Comparison of ENCODE assay signal across 9 cellular contexts in genomic region chr2:12504443-12504842, GRCh38.
DNase-seq lines count a peak whose midpoint lies in the region; ATAC-seq and TF ChIP-seq lines count a peak whose summit lies in the region.
"Had no signal": no experiment of that assay in that cellular context is flagged by ENCODE, and none has a peak within 500 bp of the region (broad histone marks: within the 10 kb centered on the region; RNA-seq: fewer than 3 reads in every experiment).

No MANE protein-coding gene starts in this region.

- H2AFZ ChIP-seq in KMS-11 (ENCODE audit: low read depth) (no peak overlapping the region), hepatocyte (no peak overlapping the region)

- peak; percentile 34 for ATAC-seq in GM21515 (IDR thresholded peaks at IDR 0.05; ENCODE audit: unreplicated experiment)

- H3K4me3 ChIP-seq in KMS-11 (IDR thresholded peaks at IDR 0.05; ENCODE audit: insufficient read depth, low read depth, low read length) (no peak overlapping the region), coronary artery (no peak overlapping the region), hepatocyte (no peak overlapping the region)
- H3K4me3 ChIP-seq: tibial artery had no signal

- TF ChIP-seq CTCF in KMS-11 (conservative IDR thresholded peaks at IDR 0.05; ENCODE audit: low read depth, low read length): no peak
- TF ChIP-seq CTCF in coronary artery (IDR thresholded peaks at IDR 0.05): no peak
- no peak for TF ChIP-seq CTCF in hepatocyte (IDR thresholded peaks at IDR 0.05; ENCODE audit: poor library complexity)

- no peaks in the 10 kb centered on the region for H3K79me2 ChIP-seq in KMS-11 (ENCODE audit: insufficient read depth, low read depth)
- no peaks in the 10 kb centered on the region for H3K79me2 ChIP-seq in hepatocyte

- DNase-seq in ELR (ENCODE audit: low read depth) (peak; percentile 35), fibroblast of peridontal ligament (ENCODE audit: extremely low read depth) (peak; percentile 38), NCI-H1436 treated with DMSO at 0.1 percent for 48 hours (lab: John Stamatoyannopoulos, UW) (no peak), coronary artery (ENCODE audit: low spot score) (no peak), medulla oblongata (ENCODE audit: extremely low spot score) (no peak), hepatocyte (ENCODE audit: low spot score) (no peak)
- DNase-seq: tibial artery had no signal

- no peaks in the 10 kb centered on the region for H3K9me3 ChIP-seq in hepatocyte (ENCODE audit: low read depth)
- H3K9me3 ChIP-seq: tibial artery had no signal

- peaks cover 69% of the 10 kb centered on the region for H3K4me1 ChIP-seq in KMS-11 (ENCODE audit: low read depth, poor library complexity, severe bottlenecking)
- no peaks in the 10 kb centered on the region for H3K4me1 ChIP-seq in hepatocyte (ENCODE audit: insufficient read depth)
- H3K4me1 ChIP-seq: tibial artery had no signal

- H3K36me3 ChIP-seq in KMS-11 (ENCODE audit: insufficient read depth) (no peaks in the 10 kb centered on the region), hepatocyte (replicated peaks; ENCODE audit: insufficient read depth, low read depth) (no peaks in the 10 kb centered on the region)
- H3K36me3 ChIP-seq: tibial artery had no signal

- no peak overlapping the region for H3K9ac ChIP-seq in KMS-11

- H3K4me2 ChIP-seq in KMS-11: peak overlapping the region; percentile 11; the same call in 1 of the 2 replicates
- H3K4me2 ChIP-seq in hepatocyte: no peak overlapping the region

- H3K27ac ChIP-seq in KMS-11 (no peak overlapping the region), coronary artery (no peak overlapping the region), hepatocyte (no peak overlapping the region)
- H3K27ac ChIP-seq: tibial artery had no signal

- H3K27me3 ChIP-seq in KMS-11 (ENCODE audit: insufficient read depth, low read depth): peaks cover 3% of the 10 kb centered on the region; the same call in 1 of the 2 replicates
- H3K27me3 ChIP-seq in hepatocyte: no peaks in the 10 kb centered on the region
- H3K27me3 ChIP-seq: tibial artery had no signal

- no peaks in the 10 kb centered on the region for H3K9me2 ChIP-seq in hepatocyte (replicated peaks; ENCODE audit: insufficient read depth)

- no peaks in the 10 kb centered on the region for H4K20me1 ChIP-seq in KMS-11 (ENCODE audit: insufficient read depth)
- no peaks in the 10 kb centered on the region for H4K20me1 ChIP-seq in hepatocyte (ENCODE audit: insufficient read depth, poor library complexity, severe bottlenecking)

- WGBS in hepatocyte (ENCODE audit: low lambda C conversion rate, missing lambda C conversion rate): 86% methylated on average over 4 of the region's 4 CpGs

Comparison
In these comparisons a context has a peak if more than half of its experiments do, and no peak if none do; other contexts are left out.
1. DNase-seq: peak in ELR (single experiment) and fibroblast of peridontal ligament (single experiment); none in NCI-H1436 treated with DMSO at 0.1 percent for 48 hours (single experiment), coronary artery (single experiment), medulla oblongata (single experiment) and hepatocyte (single experiment).